Comparison of ENCODE assay signal across 1 cellular context in genomic region chr16:21519361-21520133, GRCh38.
TF ChIP-seq lines count a peak whose summit lies in the region.

No MANE protein-coding gene starts in this region.

TF ChIP-seq in H1, 55 proteins besides CTCF, POLR2A, EP300 and RAD21:
- TF ChIP-seq SIN3A (conservative IDR thresholded peaks at IDR 0.05 in 1 of 2, IDR thresholded peaks at IDR 0.05 in 1 of 2; ENCODE audit: low read depth in 1 of 2, low read length in 2 of 2) (0 out of 4 replicates have a peak, but pooled peaks of 1 of the 2 experiments have one; percentile 20), KDM4A (IDR thresholded peaks at IDR 0.05; ENCODE audit: low read depth, low read length, severe bottlenecking) (peak; percentile 1)
